Comparison of ENCODE assay signal across 8 cellular contexts in genomic region chr1:65309317-65310077, GRCh38. TPM values are rescaled to one million over a fixed set of nuclear protein-coding genes. Genes with fewer than 3 reads are reported as not detected.
DNase-seq lines count a peak whose midpoint lies in the region; ATAC-seq and TF ChIP-seq lines count a peak whose summit lies in the region.

TSS of gene DNAJC6 (plus strand) at chr1:65309543. CDS start at chr1:65309746, 203 bp downstream.

- no peaks in the 10 kb centered on the region for H3K9me3 ChIP-seq in A673 (ENCODE audit: low read depth, low read length, poor library complexity, severe bottlenecking)

- H3K27ac ChIP-seq in A673 (ENCODE audit: low read depth, low read length, poor library complexity, severe bottlenecking) = no peak within 1 kb of the TSS
- H3K27ac ChIP-seq in caudate nucleus (ENCODE audit: low read depth, low read length) = peak within 1 kb of the TSS; percentile 76
- no peak within 1 kb of the TSS for H3K27ac ChIP-seq in skin epidermis

- peaks cover 6% of the 10 kb centered on the region for H3K4me1 ChIP-seq in A673 (ENCODE audit: insufficient read depth, low read length, poor library complexity, severe bottlenecking)

- BruUV-seq in A673 (replicated peaks; lab: Mats Ljungman, UMichigan) = no TSS peak

- H3K36me3 ChIP-seq in A673 (ENCODE audit: insufficient read depth, low read length, poor library complexity, severe bottlenecking) = no peaks in the 10 kb centered on the region

- DNase-seq in A673 (ENCODE audit: low spot score) (peak; percentile 73), NCI-H2081 (lab: John Stamatoyannopoulos, UW) (peak; percentile 82 to 85), caudate nucleus (lab: John Stamatoyannopoulos, UW) (peak in 50 of 61 donors; percentile 4 to 88 (median 65)), iPS-NIHi7 (ENCODE audit: extremely low spot score) (peak; percentile 85), GF-D8 (lab: John Stamatoyannopoulos, UW) (no peak)
- peak in 3 of 4 experiments; percentile 11 to 19 (median 17) for DNase-seq in activated CD4-positive, CD25-positive, alpha-beta regulatory T cell (lab: John Stamatoyannopoulos, UW)

- POLR2A ChIA-PET in A673 (lab: Charles Lee; ENCODE audit: low non-redundant PET) = no interaction called here

- no peak for TF ChIP-seq CTCF in A673 (conservative IDR thresholded peaks at IDR 0.05; ENCODE audit: low read depth, low read length)

- CTCF ChIA-PET in A673 (lab: Charles Lee) = interaction anchor here (0.7 kb wide), 1 partner anchor 1041 kb away, joined by 6 read pairs; no protein-coding TSS in a partner anchor

- intact Hi-C loops in A673 (cut with micrococcal nuclease; ENCODE audit: unreplicated experiment) = no loop called here

- ATAC-seq in GM21360 (IDR thresholded peaks at IDR 0.05; ENCODE audit: unreplicated experiment) = peak; percentile 71

- peaks cover 67% of the 10 kb centered on the region for H3K27me3 ChIP-seq in A673 (replicated peaks; ENCODE audit: insufficient read depth, low read depth, low read length, poor library complexity)

- H3K4me3 ChIP-seq in A673 (ENCODE audit: low read depth, low read length, poor library complexity, severe bottlenecking) = peak within 1 kb of the TSS; percentile 32
- H3K4me3 ChIP-seq in skin epidermis = peak within 1 kb of the TSS in 6 of 7 experiments; percentile 12 to 36 (median 15)

RNA-seq across cellular contexts. Expression of gene DNAJC6, which starts in this region (rescaled TPM):
- 1.1 and 1.3 TPM in 2 replicates for total RNA-seq in A673 (2021)
